8 cellular contexts compared by ENCODE assay signal in genomic region chr1:155324717-155325595, GRCh38. TPM values are rescaled to one million over a fixed set of nuclear protein-coding genes. Genes with fewer than 3 reads are reported as not detected.
DNase-seq lines count a peak whose midpoint lies in the region; ATAC-seq and TF ChIP-seq lines count a peak whose summit lies in the region.

No MANE protein-coding gene starts in this region.

- peak overlapping the region; percentile 71 to 93 (median 88) for H3K4me3 Mint-ChIP-seq in naive thymus-derived CD8-positive, alpha-beta T cell

- H3K27ac ChIP-seq in A673 (ENCODE audit: low read depth, low read length, poor library complexity, severe bottlenecking) (peak overlapping the region; percentile 78), VCaP (peak overlapping the region; percentile 86), fibroblast of lung (ENCODE audit: insufficient read depth, low read length) (peak overlapping the region; percentile 70)

- peaks cover 5% of the 10 kb centered on the region for H4K20me1 ChIP-seq in fibroblast of lung (ENCODE audit: control insufficient read depth, extremely low read depth, insufficient read depth, low read length)

- CTCF ChIA-PET in A673 (lab: Charles Lee), result interaction anchor here (1.1 to 1.3 kb wide), 2 partner anchors 74 to 131 kb away, joined by 5 to 6 read pairs; no protein-coding TSS in a partner anchor

- H3K27me3 Mint-ChIP-seq in naive thymus-derived CD8-positive, alpha-beta T cell, result no peaks in the 10 kb centered on the region

- intact Hi-C loops in A673 (cut with micrococcal nuclease; ENCODE audit: unreplicated experiment), result loop anchor here (5.0 to 10.0 kb wide), 5 partner anchors 118 to 270 kb away; partner anchors contain the start of genes ASH1L, KRTCAP2, MTX1 and THBS3

- H3K9me3 ChIP-seq in A673 (ENCODE audit: low read depth, low read length, poor library complexity, severe bottlenecking), result no peaks in the 10 kb centered on the region
- H3K9me3 ChIP-seq in fibroblast of lung (ENCODE audit: control insufficient read depth, insufficient read depth, low read depth, low read length), result no peaks in the 10 kb centered on the region

- no peaks in the 10 kb centered on the region for H3K9me3 Mint-ChIP-seq in naive thymus-derived CD8-positive, alpha-beta T cell

- DNase-seq in A673 (ENCODE audit: low spot score), result peak; percentile 69
- DNase-seq in GM03348 (ENCODE audit: low spot score), result peak; percentile 77
- DNase-seq in NCI-H146 (lab: John Stamatoyannopoulos, UW), result peak; percentile 74
- peak in 1 of 2 donors; percentile 34 for DNase-seq in fibroblast of lung (ENCODE audit: low read depth in 2 of 2)
- DNase-seq in naive thymus-derived CD8-positive, alpha-beta T cell, result no peak

- POLR2A ChIA-PET in A673 (lab: Charles Lee; ENCODE audit: low non-redundant PET), result interaction anchor here (0.5 kb wide), 1 partner anchor 9 kb away, joined by 5 read pairs; no protein-coding TSS in a partner anchor
- POLR2A ChIA-PET in naive thymus-derived CD8-positive, alpha-beta T cell (lab: Charles Lee), result interaction anchor here (0.6 to 5.4 kb wide), 7 partner anchors 50 to 1362 kb away, joined by 3 to 37 read pairs (median 13); partner anchors contain the start of genes CLK2, HCN3 and SCAMP3

- H3K27me3 ChIP-seq in A673 (replicated peaks; ENCODE audit: insufficient read depth, low read depth, low read length, poor library complexity) (no peaks in the 10 kb centered on the region), fibroblast of lung (ENCODE audit: control insufficient read depth, insufficient read depth, low read length) (no peaks in the 10 kb centered on the region)

- H3K4me1 Mint-ChIP-seq in naive thymus-derived CD8-positive, alpha-beta T cell, result peaks cover 14 to 38% (median 31%) of the 10 kb centered on the region in 4 donors

- peaks cover 0 to 9% (median 0%) of the 10 kb centered on the region in 3 donors for H3K36me3 Mint-ChIP-seq in naive thymus-derived CD8-positive, alpha-beta T cell

- H3K4me1 ChIP-seq in A673 (ENCODE audit: insufficient read depth, low read length, poor library complexity, severe bottlenecking) (peaks cover 27% of the 10 kb centered on the region), fibroblast of lung (ENCODE audit: control insufficient read depth, extremely low read depth, insufficient read depth, low read length) (peaks cover 19% of the 10 kb centered on the region)

- peak overlapping the region; percentile 72 for H3K9ac ChIP-seq in fibroblast of lung (ENCODE audit: insufficient read depth, low read length)

- H3K27ac Mint-ChIP-seq in naive thymus-derived CD8-positive, alpha-beta T cell, result peak overlapping the region in 9 of 10 donors; percentile 41 to 93 (median 78)

- H2AFZ ChIP-seq in fibroblast of lung (ENCODE audit: low read length), result peak overlapping the region; percentile 36

- H3K79me2 ChIP-seq in fibroblast of lung (ENCODE audit: control insufficient read depth, insufficient read depth, low read length), result peaks cover 17% of the 10 kb centered on the region

- no peak for ATAC-seq in naive thymus-derived CD8-positive, alpha-beta T cell
- ATAC-seq in HG02642 (IDR thresholded peaks at IDR 0.05; ENCODE audit: poor library complexity, unreplicated experiment), result no peak
- ATAC-seq in GM19452 (IDR thresholded peaks at IDR 0.05; ENCODE audit: unreplicated experiment), result no peak

- H3K4me3 ChIP-seq in A673 (ENCODE audit: low read depth, low read length, poor library complexity, severe bottlenecking) (peak overlapping the region; percentile 68), fibroblast of lung (replicated peaks in 1 of 4; ENCODE audit: control extremely low read depth in 1 of 4, insufficient read depth in 1 of 4, low read depth in 3 of 4, low read length in 4 of 4) (peak overlapping the region; percentile 72 to 93 (median 88))

- TF ChIP-seq CTCF in A673 (conservative IDR thresholded peaks at IDR 0.05; ENCODE audit: low read depth, low read length), result peak; percentile 53
- peak; percentile 72 for TF ChIP-seq CTCF in VCaP (conservative IDR thresholded peaks at IDR 0.05)
- TF ChIP-seq CTCF in fibroblast of lung (conservative IDR thresholded peaks at IDR 0.05 in 1 of 2, IDR thresholded peaks at IDR 0.05 in 1 of 2; ENCODE audit: low read depth in 1 of 2, low read length in 2 of 2), result peak; percentile 3 to 49

- peaks cover 9% of the 10 kb centered on the region for H3K36me3 ChIP-seq in A673 (ENCODE audit: insufficient read depth, low read length, poor library complexity, severe bottlenecking)
- H3K36me3 ChIP-seq in fibroblast of lung (ENCODE audit: control insufficient read depth, insufficient read depth, low read length), result peaks cover 7% of the 10 kb centered on the region

- BruUV-seq in A673 (replicated peaks; lab: Mats Ljungman, UMichigan), result no TSS peak

- H3K4me2 ChIP-seq in fibroblast of lung (ENCODE audit: extremely low read depth, insufficient read depth, low read length), result peak overlapping the region; percentile 96

RNA-seq across cellular contexts. Expression of gene RUSC1, which starts 4.3 kb away (rescaled TPM):
- total RNA-seq in A673 (2021) (42.2 and 43.9 TPM in 2 replicates), fibroblast of lung (9.8 and 12.6 TPM in 2 replicates)
- polyA plus RNA-seq in fibroblast of lung, result 16.4 and 22.8 TPM in 2 replicates
- polyA plus RNA-seq in fibroblast of lung (2012), result 19.4 and 30.3 TPM in 2 replicates
- 31.4 and 43.0 TPM in 2 replicates for polyA minus RNA-seq in fibroblast of lung (ENCODE audit: low replicate concordance)
- 10 to 100 TPM; 16.1 to 16.3 TPM for total RNA-seq in naive thymus-derived CD8-positive, alpha-beta T cell
- 1 to 10 TPM; 4.4 to 7.9 (median 7.5) TPM for polyA plus RNA-seq in naive thymus-derived CD8-positive, alpha-beta T cell

RNA-seq across cellular contexts. Expression of gene FDPS, which starts 16.3 kb away (rescaled TPM):
- total RNA-seq in A673 (2021) (449 and 481 TPM in 2 replicates), fibroblast of lung (279 and 840 TPM in 2 replicates)
- polyA plus RNA-seq in fibroblast of lung, result 399 TPM in 2 replicates
- polyA plus RNA-seq in fibroblast of lung (2012), result 480 and 515 TPM in 2 replicates
- polyA minus RNA-seq in fibroblast of lung (ENCODE audit: low replicate concordance), result 188 and 231 TPM in 2 replicates
- total RNA-seq in naive thymus-derived CD8-positive, alpha-beta T cell, result 10 to 100 TPM; 78.9 to 87.1 TPM
- 100 to 1,000 TPM in 2 of 3 donors, 10 to 100 TPM in 1; 97.2 to 120 (median 105) TPM for polyA plus RNA-seq in naive thymus-derived CD8-positive, alpha-beta T cell

RNA-seq across cellular contexts. Expression of gene PKLR, which starts 23.7 kb away (rescaled TPM):
- total RNA-seq in A673 (2021) (not detected in 2 replicates), fibroblast of lung (not detected in 2 replicates)
- not detected in 2 replicates for polyA plus RNA-seq in fibroblast of lung
- not detected in 2 replicates for polyA plus RNA-seq in fibroblast of lung (2012)
- not detected in 2 replicates for polyA minus RNA-seq in fibroblast of lung (ENCODE audit: low replicate concordance)
- total RNA-seq in naive thymus-derived CD8-positive, alpha-beta T cell, result not detected
- polyA plus RNA-seq in naive thymus-derived CD8-positive, alpha-beta T cell, result not detected

RNA-seq across cellular contexts. Expression of gene HCN3, which starts 47.7 kb away (rescaled TPM):
- 11.3 and 12.2 TPM in 2 replicates for total RNA-seq in A673 (2021)
- total RNA-seq in fibroblast of lung, result 0.99 and 1.0 TPM in 2 replicates
- polyA plus RNA-seq in fibroblast of lung, result 0.79 and 0.86 TPM in 2 replicates
- 0.73 and 1.1 TPM in 2 replicates for polyA plus RNA-seq in fibroblast of lung (2012)
- 7.3 and 11.7 TPM in 2 replicates for polyA minus RNA-seq in fibroblast of lung (ENCODE audit: low replicate concordance)
- total RNA-seq in naive thymus-derived CD8-positive, alpha-beta T cell, result 1 to 10 TPM; 3.9 to 4.1 TPM
- polyA plus RNA-seq in naive thymus-derived CD8-positive, alpha-beta T cell, result under 1 TPM in 2 of 3 donors, not detected in 1; 0.20 to 0.51 TPM

RNA-seq across cellular contexts. Expression of gene CLK2, which starts 51.7 kb away (rescaled TPM):
- 70.2 and 79.1 TPM in 2 replicates for total RNA-seq in A673 (2021)
- 21.3 and 26.8 TPM in 2 replicates for total RNA-seq in fibroblast of lung
- polyA plus RNA-seq in fibroblast of lung, result 34.0 and 40.9 TPM in 2 replicates
- polyA plus RNA-seq in fibroblast of lung (2012), result 23.9 and 27.2 TPM in 2 replicates
- 47.5 and 75.3 TPM in 2 replicates for polyA minus RNA-seq in fibroblast of lung (ENCODE audit: low replicate concordance)
- 100 to 1,000 TPM; 115 to 134 TPM for total RNA-seq in naive thymus-derived CD8-positive, alpha-beta T cell
- 10 to 100 TPM; 11.3 to 22.6 (median 12.9) TPM for polyA plus RNA-seq in naive thymus-derived CD8-positive, alpha-beta T cell

Comparison
In these comparisons a context has a peak if more than half of its experiments do, and no peak if none do; other contexts are left out.
1. DNase-seq: peak in A673 (single experiment), GM03348 (single experiment) and NCI-H146 (single experiment); none in naive thymus-derived CD8-positive, alpha-beta T cell (0 of 10).
2. Peak in every context shown above with its lines, with median percentiles within 50 percentile points of each other: H3K27ac ChIP-seq and CTCF ChIP-seq.